12 cellular contexts compared by ENCODE assay signal in the genomic region with DNA sequence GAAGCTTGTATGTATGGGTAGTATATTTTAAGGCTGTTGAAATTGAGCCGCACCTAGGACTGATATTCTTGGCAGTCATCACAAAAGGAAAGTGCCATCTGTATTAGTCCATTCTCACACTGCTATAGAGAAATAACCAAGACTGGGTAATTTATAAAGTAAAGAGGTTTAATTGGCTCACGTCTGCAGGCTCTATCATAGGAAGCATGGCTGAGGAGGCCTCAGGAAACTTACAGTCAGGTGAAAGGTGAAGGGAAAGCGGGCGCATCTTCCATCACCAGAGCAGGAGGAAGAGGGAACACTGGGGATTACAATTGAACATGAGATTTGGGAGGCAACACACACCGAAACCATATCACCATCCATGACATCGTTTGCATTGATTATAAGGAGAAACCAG. TPM values are rescaled to one million over a fixed set of nuclear protein-coding genes. Genes with fewer than 3 reads are reported as not detected.
DNase-seq lines count a peak whose midpoint lies in the region; ATAC-seq and TF ChIP-seq lines count a peak whose summit lies in the region.
"Not testable (repeated sequence)": the region's sequence is repeated elsewhere in the genome, so short reads cannot be mapped to it uniquely, and the experiment has no call there.
"Had no signal": no experiment of that assay in that cellular context is flagged by ENCODE, and none has a peak within 500 bp of the region (broad histone marks: within the 10 kb centered on the region; RNA-seq: fewer than 3 reads in every experiment).

No MANE protein-coding gene starts in this region.

- H2AFZ ChIP-seq in Loucy (ENCODE audit: low read length), result not testable (repeated sequence)

- not testable (repeated sequence) for H3K27me3 ChIP-seq in CD4-positive, CD25-positive, alpha-beta regulatory T cell (ENCODE audit: control insufficient read depth, insufficient read depth, low read length); Loucy (ENCODE audit: insufficient read depth, low read length, poor library complexity, severe bottlenecking)

- not testable (repeated sequence) for H3K36me3 Mint-ChIP-seq in CD4-positive, CD25-positive, alpha-beta regulatory T cell; glutamatergic neuron (ENCODE audit: unreplicated experiment)
- peaks cover 12% of the 10 kb centered on the region for H3K36me3 Mint-ChIP-seq in T-helper 1 cell treated with Interleukin-12 subunit alpha and Interleukin-12 subunit beta and Interleukin-4 antibody, amounts not matched to agents 30 μg/mL and 1 μg/mL, for 36 hours (ENCODE audit: low read depth)
- H3K36me3 Mint-ChIP-seq in activated T-helper 17 cell treated with anti-CD3 and anti-CD28 coated beads, Interleukin-2, amount 50 U/mL, for 72 hours (ENCODE audit: low read depth), result peaks cover 57% of the 10 kb centered on the region
- H3K36me3 Mint-ChIP-seq in activated naive CD8-positive, alpha-beta T cell treated with anti-CD3 and anti-CD28 coated beads, Interleukin-2, amount 50 U/mL, for 24 hours (ENCODE audit: low read depth), result peaks cover 26% of the 10 kb centered on the region
- peaks cover 30% of the 10 kb centered on the region for H3K36me3 Mint-ChIP-seq in nephron progenitor cell (ENCODE audit: low read depth)

- DNase-seq in CD4-positive, CD25-positive, alpha-beta regulatory T cell; activated naive CD8-positive, alpha-beta T cell treated with anti-CD3 and anti-CD28 coated beads, Interleukin-2, amount 50 U/mL, for 24 hours; glutamatergic neuron; nephron progenitor cell: not testable (repeated sequence)
- DNase-seq in superior temporal gyrus (ENCODE audit: extremely low spot score), result peak; percentile 4

- H3K27me3 Mint-ChIP-seq in CD4-positive, CD25-positive, alpha-beta regulatory T cell; T-helper 1 cell treated with Interleukin-12 subunit alpha and Interleukin-12 subunit beta and Interleukin-4 antibody, amounts not matched to agents 30 μg/mL and 1 μg/mL, for 36 hours (ENCODE audit: low read depth); activated T-helper 17 cell treated with anti-CD3 and anti-CD28 coated beads, Interleukin-2, amount 50 U/mL, for 72 hours; activated naive CD8-positive, alpha-beta T cell treated with anti-CD3 and anti-CD28 coated beads, Interleukin-2, amount 50 U/mL, for 24 hours; glutamatergic neuron (ENCODE audit: unreplicated experiment); nephron progenitor cell (ENCODE audit: low read depth, poor library complexity): not testable (repeated sequence)

- not testable (repeated sequence) for H3F3A ChIP-seq in Loucy (ENCODE audit: low read depth)

- peak overlapping the region in 1 of 3 donors; percentile 42 for H3K27ac Mint-ChIP-seq in CD4-positive, CD25-positive, alpha-beta regulatory T cell
- not testable (repeated sequence) for H3K27ac Mint-ChIP-seq in T-helper 1 cell treated with Interleukin-12 subunit alpha and Interleukin-12 subunit beta and Interleukin-4 antibody, amounts not matched to agents 30 μg/mL and 1 μg/mL, for 36 hours; activated T-helper 17 cell treated with anti-CD3 and anti-CD28 coated beads, Interleukin-2, amount 50 U/mL, for 72 hours; activated naive CD8-positive, alpha-beta T cell treated with anti-CD3 and anti-CD28 coated beads, Interleukin-2, amount 50 U/mL, for 24 hours
- peak overlapping the region; percentile 10 for H3K27ac Mint-ChIP-seq in glutamatergic neuron (ENCODE audit: unreplicated experiment)
- H3K27ac Mint-ChIP-seq in nephron progenitor cell, result peak overlapping the region; percentile 58

- not testable (repeated sequence) for H4K20me1 ChIP-seq in Loucy (ENCODE audit: insufficient read depth, low read length, poor library complexity, severe bottlenecking)

- not testable (repeated sequence) for H3K4me1 ChIP-seq in CD4-positive, CD25-positive, alpha-beta regulatory T cell (ENCODE audit: control insufficient read depth, insufficient read depth, low read length, poor library complexity, severe bottlenecking); Loucy (ENCODE audit: insufficient read depth, low read length, poor library complexity, severe bottlenecking)

- not testable (repeated sequence) for H3K27ac ChIP-seq in CD4-positive, CD25-positive, alpha-beta regulatory T cell (ENCODE audit: insufficient read depth, low read length, poor library complexity, severe bottlenecking)

- H3K9ac ChIP-seq in Loucy (ENCODE audit: low read depth, low read length, poor library complexity, severe bottlenecking), result not testable (repeated sequence)

- not testable (repeated sequence) for ATAC-seq in CD4-positive, CD25-positive, alpha-beta regulatory T cell (ENCODE audit: low read depth in 2 of 2); activated T-helper 17 cell treated with anti-CD3 and anti-CD28 coated beads, Interleukin-2, amount 50 U/mL, for 72 hours (replicated peaks); activated naive CD8-positive, alpha-beta T cell treated with anti-CD3 and anti-CD28 coated beads, Interleukin-2, amount 50 U/mL, for 24 hours

- H3K9me3 Mint-ChIP-seq in CD4-positive, CD25-positive, alpha-beta regulatory T cell; T-helper 1 cell treated with Interleukin-12 subunit alpha and Interleukin-12 subunit beta and Interleukin-4 antibody, amounts not matched to agents 30 μg/mL and 1 μg/mL, for 36 hours; activated T-helper 17 cell treated with anti-CD3 and anti-CD28 coated beads, Interleukin-2, amount 50 U/mL, for 72 hours; activated naive CD8-positive, alpha-beta T cell treated with anti-CD3 and anti-CD28 coated beads, Interleukin-2, amount 50 U/mL, for 24 hours; glutamatergic neuron (ENCODE audit: unreplicated experiment); nephron progenitor cell: not testable (repeated sequence)

- TF ChIP-seq CTCF in Loucy (conservative IDR thresholded peaks at IDR 0.05; ENCODE audit: low read length); glutamatergic neuron (IDR thresholded peaks at IDR 0.05; ENCODE audit: partially characterized antibody, unreplicated experiment); nephron progenitor cell (IDR thresholded peaks at IDR 0.05): not testable (repeated sequence)

- peaks cover 9 to 43% (median 24%) of the 10 kb centered on the region in 4 donors for H3K4me1 Mint-ChIP-seq in CD4-positive, CD25-positive, alpha-beta regulatory T cell
- H3K4me1 Mint-ChIP-seq in T-helper 1 cell treated with Interleukin-12 subunit alpha and Interleukin-12 subunit beta and Interleukin-4 antibody, amounts not matched to agents 30 μg/mL and 1 μg/mL, for 36 hours (ENCODE audit: low read depth), result peaks cover 18% of the 10 kb centered on the region
- peaks cover 13% of the 10 kb centered on the region for H3K4me1 Mint-ChIP-seq in activated T-helper 17 cell treated with anti-CD3 and anti-CD28 coated beads, Interleukin-2, amount 50 U/mL, for 72 hours
- H3K4me1 Mint-ChIP-seq in activated naive CD8-positive, alpha-beta T cell treated with anti-CD3 and anti-CD28 coated beads, Interleukin-2, amount 50 U/mL, for 24 hours, result peaks cover 42% of the 10 kb centered on the region
- H3K4me1 Mint-ChIP-seq in glutamatergic neuron (ENCODE audit: low read depth, unreplicated experiment), result not testable (repeated sequence)
- H3K4me1 Mint-ChIP-seq in nephron progenitor cell, result peaks cover 25% of the 10 kb centered on the region

- peak overlapping the region; percentile 53 for H3K4me2 ChIP-seq in Loucy (ENCODE audit: low read depth, low read length, poor library complexity, severe bottlenecking)

- H3K9me2 ChIP-seq in Loucy (replicated peaks; ENCODE audit: low read depth, low read length), result not testable (repeated sequence)

- not testable (repeated sequence) for H3K36me3 ChIP-seq in CD4-positive, CD25-positive, alpha-beta regulatory T cell (ENCODE audit: control insufficient read depth, insufficient read depth, low read length); Loucy (ENCODE audit: insufficient read depth, low read length)

- H3K9me3 ChIP-seq in CD4-positive, CD25-positive, alpha-beta regulatory T cell (ENCODE audit: control insufficient read depth in 2 of 2, low read length in 2 of 2); Loucy (ENCODE audit: insufficient read depth, low read depth, low read length): not testable (repeated sequence)

- H3K79me2 ChIP-seq in Loucy (ENCODE audit: insufficient read depth, low read length), result peaks cover 37% of the 10 kb centered on the region

- H3K4me3 Mint-ChIP-seq in CD4-positive, CD25-positive, alpha-beta regulatory T cell, result peak overlapping the region in 3 of 4 donors; percentile 26 to 42 (median 38)
- peak overlapping the region; percentile 26 for H3K4me3 Mint-ChIP-seq in T-helper 1 cell treated with Interleukin-12 subunit alpha and Interleukin-12 subunit beta and Interleukin-4 antibody, amounts not matched to agents 30 μg/mL and 1 μg/mL, for 36 hours
- peak overlapping the region; percentile 42 for H3K4me3 Mint-ChIP-seq in activated T-helper 17 cell treated with anti-CD3 and anti-CD28 coated beads, Interleukin-2, amount 50 U/mL, for 72 hours
- peak overlapping the region; percentile 22 for H3K4me3 Mint-ChIP-seq in activated naive CD8-positive, alpha-beta T cell treated with anti-CD3 and anti-CD28 coated beads, Interleukin-2, amount 50 U/mL, for 24 hours
- peak overlapping the region; percentile 27 for H3K4me3 Mint-ChIP-seq in glutamatergic neuron (ENCODE audit: unreplicated experiment)
- H3K4me3 Mint-ChIP-seq in nephron progenitor cell, result not testable (repeated sequence)

- not testable (repeated sequence) for H3K4me3 ChIP-seq in CD4-positive, CD25-positive, alpha-beta regulatory T cell (ENCODE audit: low read depth, low read length)
- H3K4me3 ChIP-seq in Loucy (ENCODE audit: low read length, poor library complexity, severe bottlenecking), result peak overlapping the region; percentile 40

RNA-seq across cellular contexts. Expression of a gene that starts 8.9 kb away (rescaled TPM):
- total RNA-seq in CD4-positive, CD25-positive, alpha-beta regulatory T cell, result 2.9 TPM
- polyA plus RNA-seq in CD4-positive, CD25-positive, alpha-beta regulatory T cell, result under 1 TPM in 2 of 4 donors, not detected in 2; 0.06 to 0.09 TPM
- under 1 TPM; 0.17 to 0.45 TPM for total RNA-seq in activated T-helper 17 cell treated with anti-CD3 and anti-CD28 coated beads, Interleukin-2, amount 50 U/mL, for 72 hours
- total RNA-seq in glutamatergic neuron (ENCODE audit: unreplicated experiment), result 0.20 TPM
- total RNA-seq: H1, H9 had no signal
- polyA plus RNA-seq: A549, BJ, H1 had no signal

RNA-seq across cellular contexts. Expression of a gene that starts 41.6 kb away (rescaled TPM):
- total RNA-seq in CD4-positive, CD25-positive, alpha-beta regulatory T cell, result 8.4 TPM
- under 1 TPM in 1 of 4 donors, not detected in 3; 0.17 TPM for polyA plus RNA-seq in CD4-positive, CD25-positive, alpha-beta regulatory T cell
- total RNA-seq in activated T-helper 17 cell treated with anti-CD3 and anti-CD28 coated beads, Interleukin-2, amount 50 U/mL, for 72 hours, result 1 to 10 TPM in 1 of 2 donors, under 1 TPM in 1; 0.79 to 1.0 TPM
- total RNA-seq in glutamatergic neuron (ENCODE audit: unreplicated experiment), result 6.5 TPM
- polyA plus RNA-seq: BJ had no signal
